In genomic region chrX:130167040-130167439, GRCh38 we compare ENCODE assay signal across 11 cellular contexts. TPM values are rescaled to one million over a fixed set of nuclear protein-coding genes. Genes with fewer than 3 reads are reported as not detected.
A peak's percentile ranks its signal among the peaks of the same experiment; 100 is the strongest.
DNase-seq lines count a peak whose midpoint lies in the region; ATAC-seq and TF ChIP-seq lines count a peak whose summit lies in the region.
"Had no signal": no experiment of that assay in that cellular context is flagged by ENCODE, and none has a peak within 500 bp of the region (broad histone marks: within the 10 kb centered on the region; RNA-seq: fewer than 3 reads in every experiment).

No MANE protein-coding gene starts in this region.

- ATAC-seq in activated naive CD8-positive, alpha-beta T cell treated with anti-CD3 and anti-CD28 coated beads, Interleukin-2, amount 10 ng/mL, durations not matched to agents 7 days and 5 days (ENCODE audit: low read depth): no peak
- ATAC-seq: activated CD4-positive, CD25-positive, alpha-beta regulatory T cell treated with anti-CD3 and anti-CD28 coated beads, Interleukin-2, amount 50 U/mL, for 24 hours had no signal

- H3K4me3 ChIP-seq in BE2C (ENCODE audit: low read depth, low read length) (peak overlapping the region; percentile 80), HL-60 (replicated peaks; ENCODE audit: insufficient read depth, low read length) (peak overlapping the region; percentile 60; the same call in 1 of the 2 replicates), mesodermal cell (ENCODE audit: extremely low read depth, insufficient read depth, low read length, poor library complexity, severe bottlenecking) (peak overlapping the region; percentile 57)

- H3K9me3 ChIP-seq in BE2C (no peaks in the 10 kb centered on the region), mesodermal cell (ENCODE audit: control insufficient read depth, low read length) (no peaks in the 10 kb centered on the region)

- peak overlapping the region; percentile 87 for H3K27ac Mint-ChIP-seq in activated naive CD8-positive, alpha-beta T cell treated with anti-CD3 and anti-CD28 coated beads, Interleukin-2, amount 10 ng/mL, durations not matched to agents 7 days and 5 days

- no peaks in the 10 kb centered on the region for H3K36me3 Mint-ChIP-seq in activated naive CD8-positive, alpha-beta T cell treated with anti-CD3 and anti-CD28 coated beads, Interleukin-2, amount 10 ng/mL, durations not matched to agents 7 days and 5 days

- H3K27ac ChIP-seq in HL-60 (replicated peaks): no peak overlapping the region
- no peak overlapping the region for H3K27ac ChIP-seq in mesodermal cell (ENCODE audit: low read depth, low read length, severe bottlenecking)

- POLR2A ChIA-PET in activated naive CD8-positive, alpha-beta T cell treated with anti-CD3 and anti-CD28 coated beads, Interleukin-2, amount 10 ng/mL, durations not matched to agents 7 days and 5 days (lab: Charles Lee): interaction anchor here (1.6 kb wide), 1 partner anchor 11 kb away, joined by 5 read pairs; no protein-coding TSS in a partner anchor

- H3K4me1 Mint-ChIP-seq in activated naive CD8-positive, alpha-beta T cell treated with anti-CD3 and anti-CD28 coated beads, Interleukin-2, amount 10 ng/mL, durations not matched to agents 7 days and 5 days: peaks cover 19% of the 10 kb centered on the region

- no peaks in the 10 kb centered on the region for H3K9me3 Mint-ChIP-seq in activated naive CD8-positive, alpha-beta T cell treated with anti-CD3 and anti-CD28 coated beads, Interleukin-2, amount 10 ng/mL, durations not matched to agents 7 days and 5 days

- no peaks in the 10 kb centered on the region for H3K4me1 ChIP-seq in BE2C
- no peaks in the 10 kb centered on the region for H3K4me1 ChIP-seq in mesodermal cell (ENCODE audit: control insufficient read depth, insufficient read depth, low read length, poor library complexity, severe bottlenecking)
- H3K4me1 ChIP-seq: foreskin keratinocyte had no signal

- H3K36me3 ChIP-seq in BE2C (no peaks in the 10 kb centered on the region), mesodermal cell (ENCODE audit: control insufficient read depth, insufficient read depth, low read length) (no peaks in the 10 kb centered on the region)

- H3K4me3 Mint-ChIP-seq in activated naive CD8-positive, alpha-beta T cell treated with anti-CD3 and anti-CD28 coated beads, Interleukin-2, amount 10 ng/mL, durations not matched to agents 7 days and 5 days: peak overlapping the region; percentile 92

- DNase-seq in BE2C (no peak), HL-60 (ENCODE audit: low read depth in 1 of 2, low spot score in 1 of 2) (no peak), NCI-H187 (lab: John Stamatoyannopoulos, UW) (no peak), GM19238 (ENCODE audit: insufficient read length, low spot score) (no peak), NCI-H1105 treated with DMSO at 0.1 percent for 48 hours (lab: John Stamatoyannopoulos, UW) (no peak), retina (no peak)
- DNase-seq in activated naive CD8-positive, alpha-beta T cell treated with anti-CD3 and anti-CD28 coated beads, Interleukin-2, amount 10 ng/mL, durations not matched to agents 7 days and 5 days: no peak
- DNase-seq: foreskin keratinocyte, NCI-H1930 had no signal

- H3K27me3 Mint-ChIP-seq in activated naive CD8-positive, alpha-beta T cell treated with anti-CD3 and anti-CD28 coated beads, Interleukin-2, amount 10 ng/mL, durations not matched to agents 7 days and 5 days: no peaks in the 10 kb centered on the region

- H3K27me3 ChIP-seq in BE2C (no peaks in the 10 kb centered on the region), HL-60 (ENCODE audit: insufficient read depth, poor library complexity, severe bottlenecking) (no peaks in the 10 kb centered on the region)

- TF ChIP-seq CTCF in BE2C (IDR thresholded peaks at IDR 0.05; ENCODE audit: low read depth, low read length) (no peak), HL-60 (IDR thresholded peaks at IDR 0.05; ENCODE audit: insufficient read depth, low read length) (no peak)

- WGBS in mesodermal cell (ENCODE audit: insufficient coverage in 2 of 2), 2 experiments: 83 to 89% methylated on average over 2 of the region's 4 CpGs

RNA-seq across cellular contexts. Expression of gene AIFM1, which starts 1.4 kb away (rescaled TPM):
- 54.3 TPM for polyA plus RNA-seq in BE2C (2012; ENCODE audit: insufficient read depth, insufficient read length, low read depth)
- total RNA-seq in activated naive CD8-positive, alpha-beta T cell treated with anti-CD3 and anti-CD28 coated beads, Interleukin-2, amount 10 ng/mL, durations not matched to agents 7 days and 5 days: 10 to 100 TPM; 35.9 to 37.4 TPM
- 39.8 TPM for polyA plus RNA-seq in mesodermal cell (2013, experiment 1 of 2)
- polyA plus RNA-seq in mesodermal cell (2013, experiment 2 of 2): 36.7 TPM

RNA-seq across cellular contexts. Expression of gene RAB33A, which starts 4.7 kb away (rescaled TPM):
- polyA plus RNA-seq in BE2C (2012; ENCODE audit: insufficient read depth, insufficient read length, low read depth): 119 TPM
- 10 to 100 TPM; 30.7 to 33.1 TPM for total RNA-seq in activated naive CD8-positive, alpha-beta T cell treated with anti-CD3 and anti-CD28 coated beads, Interleukin-2, amount 10 ng/mL, durations not matched to agents 7 days and 5 days
- 7.4 TPM for polyA plus RNA-seq in mesodermal cell (2013, experiment 1 of 2)
- 5.3 TPM for polyA plus RNA-seq in mesodermal cell (2013, experiment 2 of 2)
- total RNA-seq: foreskin keratinocyte had no signal

RNA-seq across cellular contexts. Expression of gene ELF4, which starts 56.7 kb away (rescaled TPM):
- 0.39 TPM for polyA plus RNA-seq in BE2C (2012; ENCODE audit: insufficient read depth, insufficient read length, low read depth)
- 10 to 100 TPM; 38.4 to 41.0 TPM for total RNA-seq in activated naive CD8-positive, alpha-beta T cell treated with anti-CD3 and anti-CD28 coated beads, Interleukin-2, amount 10 ng/mL, durations not matched to agents 7 days and 5 days
- polyA plus RNA-seq in mesodermal cell (2013, experiment 1 of 2): 13.0 TPM
- 10.7 TPM for polyA plus RNA-seq in mesodermal cell (2013, experiment 2 of 2)
